In the genomic region with DNA sequence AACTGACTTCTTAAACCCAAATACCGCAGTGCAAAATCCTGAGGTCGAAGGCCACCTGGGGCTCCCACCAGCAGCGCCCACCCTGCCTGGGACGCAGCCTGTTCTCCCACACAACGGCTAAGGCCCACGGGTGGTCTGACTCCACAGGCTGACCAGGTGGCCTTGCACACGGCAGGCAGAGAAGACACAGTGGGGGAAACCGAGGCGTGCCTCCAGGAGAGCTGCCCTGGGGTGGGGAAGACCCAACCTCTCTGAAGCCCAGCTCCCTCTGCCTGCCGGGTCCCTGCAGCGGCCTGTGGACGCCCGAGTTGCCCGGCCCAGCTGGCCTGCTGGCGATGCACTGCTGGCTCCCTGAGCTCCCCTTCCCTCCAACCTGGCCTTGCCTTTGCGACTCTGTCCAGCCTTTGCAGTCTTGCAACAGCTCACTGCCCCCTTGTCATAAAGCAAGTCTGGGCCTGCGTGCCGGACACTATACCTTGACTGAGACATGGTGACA, we compare ENCODE assay signal across 15 cellular contexts. TPM values are rescaled to one million over a fixed set of nuclear protein-coding genes. Genes with fewer than 3 reads are reported as not detected.
DNase-seq lines count a peak whose midpoint lies in the region; ATAC-seq and TF ChIP-seq lines count a peak whose summit lies in the region.
"Had no signal": no experiment of that assay in that cellular context is flagged by ENCODE, and none has a peak within 500 bp of the region (broad histone marks: within the 10 kb centered on the region; RNA-seq: fewer than 3 reads in every experiment).

No MANE protein-coding gene starts in this region.

- no peaks in the 10 kb centered on the region for H3K9me3 ChIP-seq in H9 (ENCODE audit: control insufficient read depth, low read depth, low read length)
- peaks cover 2% of the 10 kb centered on the region for H3K9me3 ChIP-seq in trophoblast cell (ENCODE audit: insufficient read depth, low read depth, low read length)
- no peaks in the 10 kb centered on the region for H3K9me3 ChIP-seq in psoas muscle
- H3K9me3 ChIP-seq: A549, BE2C, Caco-2, HAP-1 had no signal

- no peaks in the 10 kb centered on the region for H3K23me2 ChIP-seq in H9 (ENCODE audit: insufficient read length, low read depth, low read length, poor library complexity, severe bottlenecking)

- H3K36me3 ChIP-seq in trophoblast cell (ENCODE audit: control insufficient read depth in 1 of 2, insufficient read depth in 2 of 2, low read length in 2 of 2) (no peaks in the 10 kb centered on the region), psoas muscle (ENCODE audit: insufficient read depth in 1 of 2, low read depth in 1 of 2) (no peaks in the 10 kb centered on the region)
- H3K36me3 ChIP-seq: BE2C, HAP-1 had no signal

- intact Hi-C loops in posterior vena cava (cut with DNase I) (no loop called here), psoas muscle (cut with DNase I) (loop anchor here in 1 of 2 donors (5.0 kb wide), 1 partner anchor 33 kb away; no protein-coding TSS in a partner anchor)

- H3K4ac ChIP-seq in H9 (ENCODE audit: low read depth, low read length) (no peak overlapping the region), trophoblast cell (ENCODE audit: low read depth, low read length) (peak overlapping the region; percentile 16)

- peaks cover 2% of the 10 kb centered on the region for H3K27me3 Mint-ChIP-seq in H9 (ENCODE audit: low read depth)
- peaks cover under 1% of the 10 kb centered on the region for H3K27me3 Mint-ChIP-seq in brain
- no peaks in the 10 kb centered on the region for H3K27me3 Mint-ChIP-seq in mesothelial cell of epicardium (ENCODE audit: low read depth)
- H3K27me3 Mint-ChIP-seq: CD8-positive, alpha-beta memory T cell had no signal

- H3K36me3 Mint-ChIP-seq in H9 (ENCODE audit: insufficient read depth in 1 of 3, low read depth in 3 of 3) (no peaks in the 10 kb centered on the region), brain (no peaks in the 10 kb centered on the region), mesothelial cell of epicardium (no peaks in the 10 kb centered on the region)
- H3K36me3 Mint-ChIP-seq in activated naive CD4-positive, alpha-beta T cell treated with anti-CD3 and anti-CD28 coated beads, Interleukin-2, amount 50 U/mL, for 72 hours, result no peaks in the 10 kb centered on the region
- H3K36me3 Mint-ChIP-seq: CD8-positive, alpha-beta memory T cell had no signal

- no peak overlapping the region for H4K91ac ChIP-seq in H9 (ENCODE audit: insufficient read length, low read depth, low read length)
- H4K91ac ChIP-seq in trophoblast cell (ENCODE audit: low read depth, low read length), result peak overlapping the region; percentile 97

- no CpG with 5 or more reads among the region's 18 CpGs for WGBS in H9 (ENCODE audit: extremely low coverage, insufficient read length, low lambda C conversion rate)
- WGBS in trophoblast cell (ENCODE audit: extremely low coverage, insufficient coverage, insufficient read length), result no CpG with 5 or more reads among the region's 18 CpGs
- 88 to 91% (median 89%) methylated on average over 18 of the region's 18 CpGs for WGBS in psoas muscle, 3 donors

- H3K9me3 Mint-ChIP-seq in H9, result no peaks in the 10 kb centered on the region
- peaks cover 0 to 5% (median 0%) of the 10 kb centered on the region in 5 experiments for H3K9me3 Mint-ChIP-seq in brain
- no peaks in the 10 kb centered on the region for H3K9me3 Mint-ChIP-seq in mesothelial cell of epicardium
- no peaks in the 10 kb centered on the region for H3K9me3 Mint-ChIP-seq in activated naive CD4-positive, alpha-beta T cell treated with anti-CD3 and anti-CD28 coated beads, Interleukin-2, amount 50 U/mL, for 72 hours
- H3K9me3 Mint-ChIP-seq: CD8-positive, alpha-beta memory T cell had no signal

- H3K4me2 ChIP-seq in H9 (ENCODE audit: insufficient read depth, insufficient read length, low read length) (no peak overlapping the region), trophoblast cell (ENCODE audit: low read length) (no peak overlapping the region)
- H3K4me2 ChIP-seq: A549 had no signal

- H3K14ac ChIP-seq in H9 (ENCODE audit: insufficient read depth, low read length) (peak overlapping the region; percentile 62), trophoblast cell (ENCODE audit: low read length) (peak overlapping the region; percentile 3)

- peak overlapping the region; percentile 73 to 88 (median 75); a peak in 3 of 7 replicates for H3K27ac Mint-ChIP-seq in H9
- peak overlapping the region in 4 of 5 experiments; percentile 9 to 67 (median 30) for H3K27ac Mint-ChIP-seq in brain
- peak overlapping the region; percentile 74 for H3K27ac Mint-ChIP-seq in mesothelial cell of epicardium
- H3K27ac Mint-ChIP-seq in activated naive CD4-positive, alpha-beta T cell treated with anti-CD3 and anti-CD28 coated beads, Interleukin-2, amount 50 U/mL, for 72 hours, result no peak overlapping the region

- no peak for DNase-seq in H9
- no peak for DNase-seq in mesothelial cell of epicardium (ENCODE audit: low spot score in 2 of 2, unreplicated experiment in 2 of 2)
- peak in 1 of 2 donors; percentile 30 for DNase-seq in trophoblast cell
- DNase-seq in posterior vena cava (ENCODE audit: low spot score), result no peak
- no peak for DNase-seq in HPDE6-E6E7 (ENCODE audit: extremely low spot score)
- DNase-seq in activated naive CD4-positive, alpha-beta T cell treated with anti-CD3 and anti-CD28 coated beads, Interleukin-2, amount 50 U/mL, for 72 hours (ENCODE audit: low spot score in 2 of 2), result no peak
- no peak for DNase-seq in psoas muscle
- DNase-seq: BE2C; Caco-2; CD8-positive, alpha-beta memory T cell; DMS53; GM23248 had no signal

- H2BK120ac ChIP-seq in H9 (ENCODE audit: low read depth, low read length, poor library complexity, severe bottlenecking), result no peak overlapping the region
- peak overlapping the region; percentile 6 for H2BK120ac ChIP-seq in trophoblast cell (ENCODE audit: insufficient read depth, low read length, poor library complexity)

- ATAC-seq in activated naive CD4-positive, alpha-beta T cell treated with anti-CD3 and anti-CD28 coated beads, Interleukin-2, amount 50 U/mL, for 72 hours, result no peak
- no peak for ATAC-seq in psoas muscle
- ATAC-seq: A549 had no signal

- H2BK15ac ChIP-seq in H9 (ENCODE audit: low read depth, low read length), result no peak overlapping the region

- H4K8ac ChIP-seq in H9 (replicated peaks; ENCODE audit: insufficient read length, low read depth, low read length) (no peak overlapping the region), trophoblast cell (ENCODE audit: low read depth, low read length) (peak overlapping the region; percentile 34)

- H4K5ac ChIP-seq in H9 (ENCODE audit: insufficient read length, low read depth, low read length), result no peak overlapping the region

- no peak for TF ChIP-seq CTCF in H9 (conservative IDR thresholded peaks at IDR 0.05)
- no peak for TF ChIP-seq CTCF in brain (conservative IDR thresholded peaks at IDR 0.05)
- no peak for TF ChIP-seq CTCF in mesothelial cell of epicardium (IDR thresholded peaks at IDR 0.05; ENCODE audit: unreplicated experiment)
- TF ChIP-seq CTCF in psoas muscle (IDR thresholded peaks at IDR 0.05), result no peak

- no peaks in the 10 kb centered on the region for H4K20me1 ChIP-seq in H9 (ENCODE audit: control insufficient read depth, insufficient read depth, insufficient read length)

- H3K4me3 ChIP-seq in trophoblast cell (ENCODE audit: low read depth, low read length) (no peak overlapping the region), psoas muscle (no peak overlapping the region)
- H3K4me3 ChIP-seq: A549, GM23248, HAP-1 had no signal

- H3K9ac ChIP-seq in H9 (ENCODE audit: extremely low read depth, insufficient read length, low read length) (no peak overlapping the region), trophoblast cell (ENCODE audit: low read length) (no peak overlapping the region)
- H3K9ac ChIP-seq: GM23248 had no signal

- H4K12ac ChIP-seq in trophoblast cell (ENCODE audit: low read depth, low read length), result no peak overlapping the region

- H3K27me3 ChIP-seq in H9 (ENCODE audit: insufficient read depth, low read length) (no peaks in the 10 kb centered on the region; the same call in 1 of the 2 replicates), trophoblast cell (ENCODE audit: insufficient read depth, low read length) (no peaks in the 10 kb centered on the region), psoas muscle (ENCODE audit: insufficient read depth in 3 of 3, low read length in 2 of 3) (no peaks in the 10 kb centered on the region)
- H3K27me3 ChIP-seq: BE2C had no signal

- H3K4me1 ChIP-seq in H9 (ENCODE audit: insufficient read depth, low read length) (peaks cover 3% of the 10 kb centered on the region; the same call in 1 of the 2 replicates), trophoblast cell (ENCODE audit: control insufficient read depth in 1 of 2, insufficient read depth in 2 of 2, low read length in 2 of 2) (peaks cover 66 to 73% of the 10 kb centered on the region in 2 experiments), psoas muscle (peaks cover 2% of the 10 kb centered on the region)
- H3K4me1 ChIP-seq: A549 had no signal

- no peak overlapping the region for H3T11ph ChIP-seq in H9 (ENCODE audit: low read length)

- H3K4me1 Mint-ChIP-seq in H9, result peaks cover 54 to 56% of the 10 kb centered on the region in 2 experiments
- peaks cover 73% of the 10 kb centered on the region for H3K4me1 Mint-ChIP-seq in brain
- H3K4me1 Mint-ChIP-seq in mesothelial cell of epicardium, result peaks cover 60% of the 10 kb centered on the region

- H2BK5ac ChIP-seq in H9 (ENCODE audit: insufficient read length, low read length) (no peak overlapping the region), trophoblast cell (ENCODE audit: low read depth, low read length, poor library complexity) (peak overlapping the region; percentile 27)

- H2BK12ac ChIP-seq in H9 (ENCODE audit: insufficient read length, low read depth, low read length), result no peak overlapping the region
- peak overlapping the region; percentile 4 for H2BK12ac ChIP-seq in trophoblast cell (ENCODE audit: low read length)

- H3K79me2 ChIP-seq in H9 (ENCODE audit: insufficient read depth, low read length) (no peaks in the 10 kb centered on the region), trophoblast cell (ENCODE audit: control insufficient read depth, insufficient read depth, low read length, poor library complexity) (peaks cover 26% of the 10 kb centered on the region)

- H3K27ac ChIP-seq in H9 (ENCODE audit: insufficient read length, low read depth, low read length) (no peak overlapping the region), trophoblast cell (ENCODE audit: low read depth, low read length) (peak overlapping the region; percentile 12), psoas muscle (no peak overlapping the region)
- H3K27ac ChIP-seq: A549, GM23248 had no signal

- H3K18ac ChIP-seq in H9 (ENCODE audit: insufficient read length, low read depth, low read length), result peak overlapping the region; percentile 38
- peak overlapping the region; percentile 0 for H3K18ac ChIP-seq in trophoblast cell (ENCODE audit: low read length)

- no peak overlapping the region for H3K56ac ChIP-seq in H9 (ENCODE audit: insufficient read length, low read depth, low read length)

- H3K23ac ChIP-seq in H9 (ENCODE audit: insufficient read length, low read depth, low read length), result no peak overlapping the region
- no peak overlapping the region for H3K23ac ChIP-seq in trophoblast cell (ENCODE audit: low read length)

- H3K79me1 ChIP-seq in H9 (ENCODE audit: insufficient read depth, low read depth, low read length, poor library complexity, severe bottlenecking) (no peaks in the 10 kb centered on the region), trophoblast cell (ENCODE audit: low read length) (peaks cover 73% of the 10 kb centered on the region)

- H2AK5ac ChIP-seq in H9 (ENCODE audit: insufficient read length, low read length) (no peak overlapping the region), trophoblast cell (ENCODE audit: low read length) (peak overlapping the region; percentile 4)

- H2AFZ ChIP-seq in H9 (ENCODE audit: low read length) (no peak overlapping the region), trophoblast cell (ENCODE audit: insufficient read depth, low read length, poor library complexity) (no peak overlapping the region)
- H2AFZ ChIP-seq: GM23248 had no signal

- no peak overlapping the region for H3K4me3 Mint-ChIP-seq in H9
- no peak overlapping the region for H3K4me3 Mint-ChIP-seq in brain
- no peak overlapping the region for H3K4me3 Mint-ChIP-seq in mesothelial cell of epicardium
- H3K4me3 Mint-ChIP-seq: CD8-positive, alpha-beta memory T cell had no signal

- H2BK20ac ChIP-seq in H9 (ENCODE audit: low read depth, low read length, poor library complexity, severe bottlenecking), result no peak overlapping the region

RNA-seq across cellular contexts. Expression of a gene that starts 9.7 kb away (rescaled TPM):
- total RNA-seq in H9 (2021), result 81.6 and 87.2 TPM in 2 replicates
- polyA plus RNA-seq in brain (ENCODE audit: insufficient read depth, low read depth, low replicate concordance), result 32.9 TPM
- 98.6 to 103 TPM (median 102 TPM) in 3 replicates for total RNA-seq in mesothelial cell of epicardium
- polyA plus RNA-seq in trophoblast cell (2013), result 157 and 161 TPM in 2 replicates
- total RNA-seq in posterior vena cava, result 10 to 100 TPM; 35.0 to 41.6 TPM
- 10 to 100 TPM in 1 of 2 donors, 1 to 10 TPM in 1; 6.8 to 10.8 TPM for total RNA-seq in activated naive CD4-positive, alpha-beta T cell treated with anti-CD3 and anti-CD28 coated beads, Interleukin-2, amount 50 U/mL, for 72 hours
- total RNA-seq in psoas muscle, result 10 to 100 TPM in 3 of 4 donors, 1 to 10 TPM in 1; 9.5 to 10.8 (median 10.2) TPM
- polyA plus RNA-seq in psoas muscle, result 1 to 10 TPM; 4.1 to 8.3 (median 6.0) TPM

RNA-seq across cellular contexts. Expression of a gene that starts 21.8 kb away (rescaled TPM):
- total RNA-seq in H9 (2021), result 13.0 and 13.9 TPM in 2 replicates
- 20.7 TPM for polyA plus RNA-seq in brain (ENCODE audit: insufficient read depth, low read depth, low replicate concordance)
- 15.9 to 17.6 TPM (median 17.4 TPM) in 3 replicates for total RNA-seq in mesothelial cell of epicardium
- polyA plus RNA-seq in trophoblast cell (2013), result 32.8 and 33.4 TPM in 2 replicates
- total RNA-seq in posterior vena cava, result 10 to 100 TPM; 12.1 to 12.4 TPM
- total RNA-seq in activated naive CD4-positive, alpha-beta T cell treated with anti-CD3 and anti-CD28 coated beads, Interleukin-2, amount 50 U/mL, for 72 hours, result 10 to 100 TPM; 23.8 to 39.2 TPM
- total RNA-seq in psoas muscle, result 100 to 1,000 TPM in 1 of 4 donors, 10 to 100 TPM in 3; 53.3 to 101 (median 78.7) TPM
- 10 to 100 TPM; 19.2 to 34.0 (median 26.2) TPM for polyA plus RNA-seq in psoas muscle

RNA-seq across cellular contexts. Expression of a gene that starts 35.8 kb away (rescaled TPM):
- total RNA-seq in H9 (2021) (2.3 and 2.4 TPM in 2 replicates), mesothelial cell of epicardium (10.1 to 12.5 TPM (median 12.5 TPM) in 3 replicates), posterior vena cava (1 to 10 TPM; 2.9 to 4.3 TPM), psoas muscle (1,000 to 10,000 TPM in 2 of 4 donors, 100 to 1,000 TPM in 2; 788 to 1,374 (median 978) TPM)
- polyA plus RNA-seq in brain (ENCODE audit: insufficient read depth, low read depth, low replicate concordance) (0.73 TPM), psoas muscle (100 to 1,000 TPM; 256 to 608 (median 529) TPM)
- polyA plus RNA-seq in trophoblast cell (2013), result 4.5 and 4.7 TPM in 2 replicates
- total RNA-seq in activated naive CD4-positive, alpha-beta T cell treated with anti-CD3 and anti-CD28 coated beads, Interleukin-2, amount 50 U/mL, for 72 hours, result 1 to 10 TPM; 3.7 to 6.8 TPM

Comparison
In these comparisons a context has a peak if more than half of its experiments do, and no peak if none do; other contexts are left out.
1. H3K27ac Mint-ChIP-seq: peak in H9 (3 of 3), brain (4 of 5) and mesothelial cell of epicardium (single experiment); none in activated naive CD4-positive, alpha-beta T cell treated with anti-CD3 and anti-CD28 coated beads, Interleukin-2, amount 50 U/mL, for 72 hours (0 of 2).
2. RNA of a gene that starts 35.8 kb away (total RNA-seq): 788 to 1,374 TPM in psoas muscle; 10.1 to 12.5 TPM in mesothelial cell of epicardium, 3.7 to 6.8 TPM in activated naive CD4-positive, alpha-beta T cell treated with anti-CD3 and anti-CD28 coated beads, Interleukin-2, amount 50 U/mL, for 72 hours, 2.9 to 4.3 TPM in posterior vena cava and 2.3 to 2.4 TPM in H9; every median in the first group is over 10 times any median in the second.